In the genomic region with DNA sequence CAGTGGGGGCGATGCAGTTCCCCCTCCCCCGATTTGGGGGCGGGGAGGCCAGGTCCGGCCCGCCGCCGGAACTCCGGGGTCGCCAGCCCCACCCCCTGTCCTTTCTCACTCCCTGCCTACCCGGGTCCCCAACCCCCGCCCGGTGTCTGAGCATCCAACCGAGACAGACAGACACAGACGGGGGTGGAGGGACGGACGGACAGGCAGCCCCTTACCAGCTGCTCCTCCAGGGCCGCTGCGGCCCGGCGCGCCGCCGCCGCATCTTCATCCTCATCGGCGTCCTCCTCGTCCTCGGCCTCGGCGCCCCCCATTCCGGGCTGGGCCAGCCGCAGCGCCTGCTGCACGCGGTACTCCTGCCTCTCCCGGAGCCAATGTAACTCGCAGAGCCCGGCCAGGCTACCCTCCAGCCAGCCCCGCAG, we compare ENCODE assay signal across 6 cellular contexts. TPM values are rescaled to one million over a fixed set of nuclear protein-coding genes. Genes with fewer than 3 reads are reported as not detected.
DNase-seq lines count a peak whose midpoint lies in the region; ATAC-seq and TF ChIP-seq lines count a peak whose summit lies in the region.

No MANE protein-coding gene starts in this region.

- CTCF ChIA-PET in AG04450 (lab: Charles Lee) (interaction anchor here (0.6 to 7.5 kb wide), 11 partner anchors 29 to 180 kb away, joined by 3 to 296 read pairs (median 5); a partner anchor contains a TSS), IMR-90 (lab: Yijun Ruan, JAX) (interaction anchor here (1.1 to 2.3 kb wide), 5 partner anchors 11 to 49 kb away, joined by 3 to 23 read pairs (median 11); no protein-coding TSS in a partner anchor)

- no peak overlapping the region for H3K56ac ChIP-seq in IMR-90 (ENCODE audit: extremely low read depth, insufficient read depth, low read length)

- H3K4me2 ChIP-seq in IMR-90 (ENCODE audit: low read depth, low read length) = peak overlapping the region; percentile 83

- peaks cover 0 to 14% of the 10 kb centered on the region in 2 experiments; a peak in 1 of 4 replicates for H3K79me1 ChIP-seq in IMR-90 (ENCODE audit: low read depth in 1 of 2, low read length in 2 of 2)

- 0 out of 2 replicates have a peak overlapping the region, but pooled peaks have one; percentile 24 for H3K4ac ChIP-seq in IMR-90 (ENCODE audit: low read depth, low read length)

- ATAC-seq in IMR-90 (ENCODE audit: low read depth) (peak; percentile 13; the same call in 1 of the 2 replicates), foreskin keratinocyte (peak; percentile 12), HG03108 (IDR thresholded peaks at IDR 0.05; ENCODE audit: unreplicated experiment) (no peak)

- peak overlapping the region; percentile 55 for H3K9ac ChIP-seq in IMR-90 (ENCODE audit: low read depth, low read length)

- H3K27ac ChIP-seq in AG04450 (ENCODE audit: low read depth, low read length) = no peak overlapping the region
- H3K27ac ChIP-seq in IMR-90 (ENCODE audit: insufficient read depth, low read length) = peak overlapping the region; percentile 39; the same call in 1 of the 2 replicates
- H3K27ac ChIP-seq in foreskin keratinocyte = no peak overlapping the region
- H3K27ac ChIP-seq in substantia nigra (ENCODE audit: low read depth, low read length, poor library complexity, severe bottlenecking) = peak overlapping the region; percentile 90

- no peaks in the 10 kb centered on the region for H3K9me1 ChIP-seq in IMR-90 (ENCODE audit: insufficient read depth, low read length)

- H3K36me3 ChIP-seq in IMR-90 (ENCODE audit: control insufficient read depth, insufficient read depth, low read length) = no peaks in the 10 kb centered on the region

- no peak overlapping the region for H2BK5ac ChIP-seq in IMR-90 (ENCODE audit: low read depth, low read length, poor library complexity, severe bottlenecking)

- no peak overlapping the region for H2BK20ac ChIP-seq in IMR-90 (ENCODE audit: low read depth, low read length)

- WGBS in IMR-90 (ENCODE audit: extremely low coverage in 2 of 2, insufficient read length in 1 of 2), 2 experiments = 1% methylated on average over 15 of the region's 39 CpGs; no CpG with 5 or more reads in 1 of the 2 experiments

- peak overlapping the region; percentile 91 for H2AFZ ChIP-seq in IMR-90 (replicated peaks; ENCODE audit: low read length, poor library complexity)

- peak overlapping the region; percentile 67 for H3K4me3 ChIP-seq in AG04450 (ENCODE audit: low read depth, low read length)
- H3K4me3 ChIP-seq in IMR-90 (ENCODE audit: insufficient read depth, low read depth, low read length) = peak overlapping the region; percentile 64

- no peak for TF ChIP-seq POLR2A in IMR-90 (IDR thresholded peaks at IDR 0.05; ENCODE audit: low read depth, low read length)

- intact Hi-C loops in IMR-90 (cut with micrococcal nuclease) = loop anchor here (5.0 kb wide), 1 partner anchor 118 kb away; no protein-coding TSS in a partner anchor

- H3K27me3 ChIP-seq in AG04450 (ENCODE audit: control insufficient read depth, insufficient read depth, low read length) (no peaks in the 10 kb centered on the region), IMR-90 (ENCODE audit: control insufficient read depth, insufficient read depth, low read length) (no peaks in the 10 kb centered on the region; the same call in 1 of the 2 replicates), foreskin keratinocyte (peaks cover 33% of the 10 kb centered on the region)

- H4K5ac ChIP-seq in IMR-90 (ENCODE audit: low read depth, low read length) = no peak overlapping the region

- no peak for TF ChIP-seq RAD21 in IMR-90 (IDR thresholded peaks at IDR 0.05; ENCODE audit: low read length)

- no peak overlapping the region for H2BK120ac ChIP-seq in IMR-90 (ENCODE audit: low read depth, low read length)

- no peak overlapping the region for H3K14ac ChIP-seq in IMR-90 (replicated peaks; ENCODE audit: low read depth, low read length)

- H2BK15ac ChIP-seq in IMR-90 (ENCODE audit: low read depth, low read length) = no peak overlapping the region

- dilution Hi-C loops in IMR-90 (cut with HindIII; ENCODE audit: low sequenced_read_pairs, unreplicated experiment) = no loop called here

- POLR2A ChIA-PET in AG04450 (lab: Yijun Ruan, JAX) = interaction anchor here (1.0 to 2.2 kb wide), 4 partner anchors 36 to 131 kb away, joined by 4 to 11 read pairs (median 8); a partner anchor contains a TSS
- POLR2A ChIA-PET in IMR-90 (lab: Charles Lee; ENCODE audit: unreplicated experiment) = interaction anchor here (1.0 to 1.6 kb wide), 2 partner anchors 10 to 21 kb away, joined by 5 read pairs; no protein-coding TSS in a partner anchor

- H3K4me1 ChIP-seq in IMR-90 (ENCODE audit: control insufficient read depth, insufficient read depth, low read length) = peaks cover 4% of the 10 kb centered on the region
- no peaks in the 10 kb centered on the region for H3K4me1 ChIP-seq in foreskin keratinocyte

- no peak overlapping the region for H4K91ac ChIP-seq in IMR-90 (ENCODE audit: insufficient read depth, low read depth, low read length)

- H3K18ac ChIP-seq in IMR-90 (ENCODE audit: low read depth, low read length) = no peak overlapping the region

- in situ Hi-C loops in IMR-90 (cut with MboI; ENCODE audit: low sequenced_read_pairs) = loop anchor here (5.0 to 10.0 kb wide), 2 partner anchors 48 to 126 kb away; no protein-coding TSS in a partner anchor

- no peaks in the 10 kb centered on the region for H3K9me3 ChIP-seq in AG04450 (ENCODE audit: control insufficient read depth, insufficient read depth, low read length)
- no peaks in the 10 kb centered on the region for H3K9me3 ChIP-seq in IMR-90 (ENCODE audit: control insufficient read depth, insufficient read depth, low read length)

- H2AK9ac ChIP-seq in IMR-90 (replicated peaks; ENCODE audit: low read depth, low read length, poor library complexity) = peak overlapping the region; percentile 89

- peak overlapping the region in 1 of 2 experiments; percentile 77; a peak in 1 of 4 replicates for H4K8ac ChIP-seq in IMR-90 (ENCODE audit: low read depth in 2 of 2, low read length in 2 of 2)

- no TSS peak for BruUV-seq in IMR-90 (replicated peaks; lab: Mats Ljungman, UMichigan)

- DNase-seq in AG04450 (ENCODE audit: low read depth, low spot score) (no peak), IMR-90 (no peak), foreskin keratinocyte (no peak), substantia nigra (lab: John Stamatoyannopoulos, UW) (peak in 22 of 49 donors; percentile 30 to 67 (median 56)), NCI-H1092 treated with DMSO at 0.1 percent for 48 hours (lab: John Stamatoyannopoulos, UW) (no peak)

- no peaks in the 10 kb centered on the region for H4K20me1 ChIP-seq in IMR-90 (ENCODE audit: insufficient read depth, low read length)

- TF ChIP-seq CTCF in AG04450 (IDR thresholded peaks at IDR 0.05; ENCODE audit: low read depth, low read length) = no peak
- no peak for TF ChIP-seq CTCF in IMR-90 (conservative IDR thresholded peaks at IDR 0.05; ENCODE audit: low read depth, low read length)
- no peak for TF ChIP-seq CTCF in foreskin keratinocyte (conservative IDR thresholded peaks at IDR 0.05)

- H3K23ac ChIP-seq in IMR-90 (ENCODE audit: low read depth, low read length) = 0 out of 2 replicates have a peak overlapping the region, but pooled peaks have one; percentile 95

- no peak overlapping the region for H2AK5ac ChIP-seq in IMR-90 (ENCODE audit: low read depth, low read length)

TF ChIP-seq in IMR-90, 13 proteins besides CTCF, POLR2A, EP300 and RAD21 (continues in another document):
- no peak for TF ChIP-seq CEBPB (IDR thresholded peaks at IDR 0.05; ENCODE audit: low read depth, low read length)
- TF ChIP-seq BHLHE40 (IDR thresholded peaks at IDR 0.05; ENCODE audit: low read depth, low read length) = no peak
- no peak for TF ChIP-seq NFE2L2 (IDR thresholded peaks at IDR 0.05; ENCODE audit: low read depth, low read length)
- TF ChIP-seq MXI1 (IDR thresholded peaks at IDR 0.05; ENCODE audit: borderline replicate concordance, low read depth, low read length) = no peak

RNA-seq across cellular contexts. Expression of a gene that starts 0.4 kb away (rescaled TPM):
- polyA plus RNA-seq in AG04450 (2011; rRNA removed) (6.1 and 6.9 TPM in 2 replicates), IMR-90 (2012; rRNA removed) (4.9 and 5.7 TPM in 2 replicates), foreskin keratinocyte (0.02 and 0.06 TPM in 2 replicates)
- 4.2 and 5.1 TPM in 2 replicates for polyA minus RNA-seq in AG04450 (2011; rRNA and poly(A)+ RNA removed)
- total RNA-seq in IMR-90 (2012; rRNA removed) (1.6 and 1.9 TPM in 2 replicates), foreskin keratinocyte (0.04 TPM in 1 of 2 replicates, not detected in the other)
- 3.0 and 6.6 TPM in 2 replicates for polyA plus RNA-seq in IMR-90 (2012; cell fraction: cytosol; rRNA removed)
- 6.5 and 7.5 TPM in 2 replicates for polyA plus RNA-seq in IMR-90 (2012; cell fraction: nucleus; rRNA removed; ENCODE audit: low replicate concordance)

RNA-seq across cellular contexts. Expression of a gene that starts 24.6 kb away (rescaled TPM):
- not detected in 2 replicates for polyA plus RNA-seq in AG04450 (2011; rRNA removed)
- not detected in 2 replicates for polyA minus RNA-seq in AG04450 (2011; rRNA and poly(A)+ RNA removed)
- total RNA-seq in IMR-90 (2012; rRNA removed) = not detected in 2 replicates
- polyA plus RNA-seq in IMR-90 (2012; rRNA removed) = not detected in 2 replicates
- not detected in 2 replicates for polyA plus RNA-seq in IMR-90 (2012; cell fraction: cytosol; rRNA removed)
- polyA plus RNA-seq in IMR-90 (2012; cell fraction: nucleus; rRNA removed; ENCODE audit: low replicate concordance) = not detected in 2 replicates
- not detected in 2 replicates for total RNA-seq in foreskin keratinocyte
- not detected in 2 replicates for polyA plus RNA-seq in foreskin keratinocyte

RNA-seq across cellular contexts. Expression of a gene that starts 35.7 kb away (rescaled TPM):
- 2.4 and 4.2 TPM in 2 replicates for polyA plus RNA-seq in AG04450 (2011; rRNA removed)
- 1.00 and 2.8 TPM in 2 replicates for polyA minus RNA-seq in AG04450 (2011; rRNA and poly(A)+ RNA removed)
- 0.54 and 0.56 TPM in 2 replicates for total RNA-seq in IMR-90 (2012; rRNA removed)
- 4.9 and 5.3 TPM in 2 replicates for polyA plus RNA-seq in IMR-90 (2012; rRNA removed)
- polyA plus RNA-seq in IMR-90 (2012; cell fraction: cytosol; rRNA removed) = 2.8 and 7.8 TPM in 2 replicates
- 18.1 and 39.4 TPM in 2 replicates for polyA plus RNA-seq in IMR-90 (2012; cell fraction: nucleus; rRNA removed; ENCODE audit: low replicate concordance)
- not detected in 2 replicates for total RNA-seq in foreskin keratinocyte
- polyA plus RNA-seq in foreskin keratinocyte = 0.04 TPM in 1 of 2 replicates, not detected in the other

RNA-seq across cellular contexts. Expression of a gene that starts 56.3 kb away (rescaled TPM):
- polyA plus RNA-seq in AG04450 (2011; rRNA removed) (6.7 and 10.3 TPM in 2 replicates), IMR-90 (2012; rRNA removed) (18.8 and 19.6 TPM in 2 replicates), foreskin keratinocyte (47.2 and 50.4 TPM in 2 replicates)
- polyA minus RNA-seq in AG04450 (2011; rRNA and poly(A)+ RNA removed) = 15.2 and 18.8 TPM in 2 replicates
- total RNA-seq in IMR-90 (2012; rRNA removed) (9.9 and 10.0 TPM in 2 replicates), foreskin keratinocyte (40.8 and 44.6 TPM in 2 replicates)
- 8.8 and 25.6 TPM in 2 replicates for polyA plus RNA-seq in IMR-90 (2012; cell fraction: cytosol; rRNA removed)
- polyA plus RNA-seq in IMR-90 (2012; cell fraction: nucleus; rRNA removed; ENCODE audit: low replicate concordance) = 44.4 and 97.9 TPM in 2 replicates

RNA-seq across cellular contexts. Expression of a gene that starts 59.5 kb away (rescaled TPM):
- polyA plus RNA-seq in AG04450 (2011; rRNA removed) (547 and 744 TPM in 2 replicates), IMR-90 (2012; rRNA removed) (467 and 501 TPM in 2 replicates), foreskin keratinocyte (220 and 271 TPM in 2 replicates)
- polyA minus RNA-seq in AG04450 (2011; rRNA and poly(A)+ RNA removed) = 268 and 287 TPM in 2 replicates
- total RNA-seq in IMR-90 (2012; rRNA removed) (91.6 and 197 TPM in 2 replicates), foreskin keratinocyte (172 and 205 TPM in 2 replicates)
- polyA plus RNA-seq in IMR-90 (2012; cell fraction: cytosol; rRNA removed) = 414 and 485 TPM in 2 replicates
- 233 and 354 TPM in 2 replicates for polyA plus RNA-seq in IMR-90 (2012; cell fraction: nucleus; rRNA removed; ENCODE audit: low replicate concordance)

Comparison
In these comparisons a context has a peak if more than half of its experiments do, and no peak if none do; other contexts are left out.
1. H3K27ac ChIP-seq: peak in IMR-90 (single experiment) and substantia nigra (single experiment); none in AG04450 (single experiment) and foreskin keratinocyte (single experiment).